In genomic region chr12:6827437-6827894, GRCh38 we compare ENCODE assay signal across 8 cellular contexts. TPM values are rescaled to one million over a fixed set of nuclear protein-coding genes. Genes with fewer than 3 reads are reported as not detected.
DNase-seq lines count a peak whose midpoint lies in the region; ATAC-seq and TF ChIP-seq lines count a peak whose summit lies in the region.

No MANE protein-coding gene starts in this region.

- H3K4me3 ChIP-seq in ascending aorta (peak overlapping the region; percentile 31 to 74), right atrium auricular region (peak overlapping the region in 1 of 2 donors; percentile 75)

- H3K9me3 ChIP-seq in ascending aorta (no peaks in the 10 kb centered on the region), right atrium auricular region (no peaks in the 10 kb centered on the region)

- ATAC-seq in HG02852 (IDR thresholded peaks at IDR 0.05; ENCODE audit: unreplicated experiment), result no peak
- no peak for ATAC-seq in HG02973 (IDR thresholded peaks at IDR 0.05; ENCODE audit: unreplicated experiment)

- peaks cover 0 to 17% of the 10 kb centered on the region in 2 donors for H3K4me1 ChIP-seq in ascending aorta
- H3K4me1 ChIP-seq in right atrium auricular region, result peaks cover 0 to 40% of the 10 kb centered on the region in 2 donors

- H3K27ac ChIP-seq in ascending aorta (peak overlapping the region; percentile 90), right atrium auricular region (peak overlapping the region; percentile 42 to 74)

- in situ Hi-C loops in Caki2 (cut with HindIII; ENCODE audit: low pct_unique_long_range_greater_than_20kb, low sequenced_read_pairs), result no loop called here

- intact Hi-C loops in ascending aorta (cut with DNase I), result loop anchor here (5.0 kb wide), 2 partner anchors 140 to 220 kb away; partner anchors contain the start of genes CHD4 and ZNF384

- H3K27me3 ChIP-seq in ascending aorta (peaks cover 7% of the 10 kb centered on the region), right atrium auricular region (no peaks in the 10 kb centered on the region)

- H3K36me3 ChIP-seq in ascending aorta (peaks cover 5 to 17% of the 10 kb centered on the region in 2 donors), right atrium auricular region (no peaks in the 10 kb centered on the region)

- no peak for TF ChIP-seq CTCF in ascending aorta (IDR thresholded peaks at IDR 0.05)
- no peak for TF ChIP-seq CTCF in right atrium auricular region (IDR thresholded peaks at IDR 0.05)

- DNase-seq in Caki2 (ENCODE audit: low read depth) (peak; percentile 83), M059J (ENCODE audit: low read depth) (peak; percentile 76), SHP77 treated with DMSO at 0.1 percent for 48 hours (lab: John Stamatoyannopoulos, UW) (peak; percentile 40), ascending aorta (ENCODE audit: low spot score in 2 of 2) (peak; percentile 70 to 92), right atrium auricular region (ENCODE audit: low spot score) (peak; percentile 93), renal cortical epithelial cell (ENCODE audit: low read depth) (peak; percentile 61)

RNA-seq across cellular contexts. Expression of gene P3H3, which starts 0.7 kb away (rescaled TPM):
- 70.9 and 93.3 TPM in 2 replicates for total RNA-seq in Caki2 (2014; rRNA removed; shearing (Covaris generic); ENCODE audit: low replicate concordance)
- 18.8 and 34.4 TPM in 2 replicates for total RNA-seq in M059J (2014; rRNA removed; shearing (Covaris generic))
- 62.2 TPM for total RNA-seq in ascending aorta
- 10 to 100 TPM in 1 of 2 donors, 1 to 10 TPM in 1; 7.0 to 11.0 TPM for total RNA-seq in right atrium auricular region
- total RNA-seq in renal cortical epithelial cell, result 17.4 and 36.8 TPM in 2 replicates

RNA-seq across cellular contexts. Expression of gene GPR162, which starts 5.8 kb away (rescaled TPM):
- total RNA-seq in Caki2 (2014; rRNA removed; shearing (Covaris generic); ENCODE audit: low replicate concordance), result 10.0 and 15.9 TPM in 2 replicates
- 2.1 TPM in 1 of 2 replicates, not detected in the other for total RNA-seq in M059J (2014; rRNA removed; shearing (Covaris generic))
- 9.4 TPM for total RNA-seq in ascending aorta
- total RNA-seq in right atrium auricular region, result 1 to 10 TPM in 1 of 2 donors, under 1 TPM in 1; 0.44 to 7.0 TPM
- 3.8 TPM in 1 of 2 replicates, not detected in the other for total RNA-seq in renal cortical epithelial cell

RNA-seq across cellular contexts. Expression of gene GNB3, which starts 13.3 kb away (rescaled TPM):
- total RNA-seq in Caki2 (2014; rRNA removed; shearing (Covaris generic); ENCODE audit: low replicate concordance), result 0.14 and 0.46 TPM in 2 replicates
- total RNA-seq in M059J (2014; rRNA removed; shearing (Covaris generic)), result 0.57 TPM in 1 of 2 replicates, not detected in the other
- total RNA-seq in ascending aorta (10.4 TPM), right atrium auricular region (1 to 10 TPM in 1 of 2 donors, under 1 TPM in 1; 0.83 to 1.5 TPM), renal cortical epithelial cell (0.15 TPM in 1 of 2 replicates, not detected in the other)

RNA-seq across cellular contexts. Expression of gene CDCA3, which starts 23.6 kb away (rescaled TPM):
- total RNA-seq in Caki2 (2014; rRNA removed; shearing (Covaris generic); ENCODE audit: low replicate concordance), result 136 and 216 TPM in 2 replicates
- 123 and 126 TPM in 2 replicates for total RNA-seq in M059J (2014; rRNA removed; shearing (Covaris generic))
- not detected for total RNA-seq in ascending aorta
- total RNA-seq in right atrium auricular region, result 1 to 10 TPM in 1 of 2 donors, under 1 TPM in 1; 0.39 to 1.7 TPM
- 1.3 and 4.7 TPM in 2 replicates for total RNA-seq in renal cortical epithelial cell

RNA-seq across cellular contexts. Expression of gene USP5, which starts 24.5 kb away (rescaled TPM):
- total RNA-seq in Caki2 (2014; rRNA removed; shearing (Covaris generic); ENCODE audit: low replicate concordance), result 171 and 174 TPM in 2 replicates
- 47.3 and 79.3 TPM in 2 replicates for total RNA-seq in M059J (2014; rRNA removed; shearing (Covaris generic))
- total RNA-seq in ascending aorta, result 46.2 TPM
- total RNA-seq in right atrium auricular region, result 10 to 100 TPM; 35.3 to 45.1 TPM
- total RNA-seq in renal cortical epithelial cell, result 107 and 113 TPM in 2 replicates

Comparison
In these comparisons a context has a peak if more than half of its experiments do, and no peak if none do; other contexts are left out.
1. DNase-seq: peak in every context shown above with its lines; median percentile 93 in right atrium auricular region; 83 in Caki2; 81 in ascending aorta; 76 in M059J; 61 in renal cortical epithelial cell; 40 in SHP77 treated with DMSO at 0.1 percent for 48 hours.